In genomic region chr6:41278699-41279405, GRCh38 we compare ENCODE assay signal across 8 cellular contexts. TPM values are rescaled to one million over a fixed set of nuclear protein-coding genes. Genes with fewer than 3 reads are reported as not detected.
DNase-seq lines count a peak whose midpoint lies in the region; ATAC-seq and TF ChIP-seq lines count a peak whose summit lies in the region.

No MANE protein-coding gene starts in this region.

- no peaks in the 10 kb centered on the region for H3K79me2 ChIP-seq in SK-N-SH (ENCODE audit: insufficient read depth)

- H3K9ac ChIP-seq in SK-N-SH: no peak overlapping the region

- H3K9me3 ChIP-seq in SK-N-SH: no peaks in the 10 kb centered on the region

- CTCF ChIA-PET in SK-N-SH (lab: Yijun Ruan, JAX): interaction anchor here (0.6 to 2.0 kb wide), 11 partner anchors 9 to 89 kb away, joined by 3 to 5 read pairs (median 3); no protein-coding TSS in a partner anchor
- CTCF ChIA-PET in activated naive CD4-positive, alpha-beta T cell treated with anti-CD3 and anti-CD28 coated beads, Interleukin-2, amount 10 ng/mL, durations not matched to agents 7 days and 5 days (lab: Charles Lee): interaction anchor here (0.7 to 3.4 kb wide), 11 partner anchors 9 to 187 kb away, joined by 3 to 21 read pairs (median 4); partner anchors contain the start of gene TREML2

- H3K4me3 Mint-ChIP-seq in activated naive CD4-positive, alpha-beta T cell treated with anti-CD3 and anti-CD28 coated beads, Interleukin-2, amount 10 ng/mL, durations not matched to agents 7 days and 5 days: no peak overlapping the region

- TF ChIP-seq CTCF in SK-N-SH (IDR thresholded peaks at IDR 0.05): peak; percentile 50

- peak; percentile 43 for TF ChIP-seq RAD21 in SK-N-SH (IDR thresholded peaks at IDR 0.05; ENCODE audit: low read length)

- H3K27me3 Mint-ChIP-seq in activated naive CD4-positive, alpha-beta T cell treated with anti-CD3 and anti-CD28 coated beads, Interleukin-2, amount 10 ng/mL, durations not matched to agents 7 days and 5 days: peaks cover 54% of the 10 kb centered on the region

- no peaks in the 10 kb centered on the region; a peak in 1 of 4 replicates for H3K4me1 ChIP-seq in SK-N-SH (ENCODE audit: control insufficient read depth in 1 of 2, insufficient read depth in 2 of 2, low read depth in 1 of 2, low read length in 1 of 2)

- no peak overlapping the region for H3K4me3 ChIP-seq in SK-N-SH (ENCODE audit: low read depth in 2 of 2, low read length in 1 of 2)

- no peaks in the 10 kb centered on the region for H3F3A ChIP-seq in SK-N-SH (replicated peaks; ENCODE audit: insufficient read depth)

- H3K36me3 Mint-ChIP-seq in activated naive CD4-positive, alpha-beta T cell treated with anti-CD3 and anti-CD28 coated beads, Interleukin-2, amount 10 ng/mL, durations not matched to agents 7 days and 5 days: no peaks in the 10 kb centered on the region

- WGBS in SK-N-SH (ENCODE audit: low lambda C conversion rate): 19% methylated on average over 10 of the region's 10 CpGs

- no peak overlapping the region for H2AFZ ChIP-seq in SK-N-SH (ENCODE audit: low read depth)

- peaks cover 3% of the 10 kb centered on the region for H3K9me3 Mint-ChIP-seq in activated naive CD4-positive, alpha-beta T cell treated with anti-CD3 and anti-CD28 coated beads, Interleukin-2, amount 10 ng/mL, durations not matched to agents 7 days and 5 days

- H3K27me3 ChIP-seq in SK-N-SH (ENCODE audit: insufficient read depth): peaks cover 5% of the 10 kb centered on the region; the same call in 1 of the 2 replicates

- H3K36me3 ChIP-seq in SK-N-SH (replicated peaks in 1 of 2; ENCODE audit: control insufficient read depth in 1 of 2, insufficient read depth in 2 of 2, low read length in 1 of 2): no peaks in the 10 kb centered on the region

- POLR2A ChIA-PET in SK-N-SH (lab: Yijun Ruan, JAX): interaction anchor here (0.6 kb wide), 1 partner anchor 533 kb away, joined by 4 read pairs; no protein-coding TSS in a partner anchor

- no peaks in the 10 kb centered on the region for H3K9me2 ChIP-seq in SK-N-SH

- no peak overlapping the region for H3K27ac Mint-ChIP-seq in activated naive CD4-positive, alpha-beta T cell treated with anti-CD3 and anti-CD28 coated beads, Interleukin-2, amount 10 ng/mL, durations not matched to agents 7 days and 5 days

- no peaks in the 10 kb centered on the region for H4K20me1 ChIP-seq in SK-N-SH (ENCODE audit: insufficient read depth)

- peak; percentile 93 for DNase-seq in ELF-1 (ENCODE audit: low read depth, low spot score)
- peak; percentile 87 for DNase-seq in MV-4-11 (lab: John Stamatoyannopoulos, UW)
- DNase-seq in SK-N-SH: peak; percentile 64
- DNase-seq in activated naive CD4-positive, alpha-beta T cell treated with anti-CD3 and anti-CD28 coated beads, Interleukin-2, amount 10 ng/mL, durations not matched to agents 7 days and 5 days: peak; percentile 81
- DNase-seq in iPS-NIHi11 (ENCODE audit: low spot score): peak; percentile 80
- DNase-seq in stimulated activated CD4-positive, alpha-beta T cell treated with anti-CD3 and anti-CD28 coated beads, Interleukin-2, amount 100 ng/mL, for 4 hours (ENCODE audit: low read depth): peak; percentile 68
- no peak for DNase-seq in dedifferentiated amniotic fluid mesenchymal stem cell (ENCODE audit: extremely low spot score)

- peaks cover 10% of the 10 kb centered on the region for H3K4me1 Mint-ChIP-seq in activated naive CD4-positive, alpha-beta T cell treated with anti-CD3 and anti-CD28 coated beads, Interleukin-2, amount 10 ng/mL, durations not matched to agents 7 days and 5 days

- no peak for ATAC-seq in GM21737 (IDR thresholded peaks at IDR 0.05; ENCODE audit: unreplicated experiment)

- TF ChIP-seq EP300 in SK-N-SH (IDR thresholded peaks at IDR 0.05; ENCODE audit: borderline replicate concordance in 1 of 2, low read depth in 1 of 2, low read length in 1 of 2): no peak

- no peak overlapping the region for H3K4me2 ChIP-seq in SK-N-SH

- no peak overlapping the region for H3K27ac ChIP-seq in SK-N-SH (ENCODE audit: low read depth in 2 of 2, low read length in 1 of 2)

TF ChIP-seq in SK-N-SH, 30 proteins besides CTCF, POLR2A, EP300 and RAD21:
- TF ChIP-seq FOSL2 (IDR thresholded peaks at IDR 0.05; ENCODE audit: borderline replicate concordance, low read depth): no peak
- no peak for TF ChIP-seq GATA2 (CRISPR knock-in tag; IDR thresholded peaks at IDR 0.05)
- no peak for TF ChIP-seq IRF3 (IDR thresholded peaks at IDR 0.05; ENCODE audit: low read depth, low read length)
- peak; percentile 19 for TF ChIP-seq CHD2 (IDR thresholded peaks at IDR 0.05; ENCODE audit: low read length, partially characterized antibody)
- TF ChIP-seq EZH2phosphoT487 (IDR thresholded peaks at IDR 0.05; ENCODE audit: borderline replicate concordance, low read depth): no peak
- TF ChIP-seq GABPA (IDR thresholded peaks at IDR 0.05; ENCODE audit: low read depth): no peak
- TF ChIP-seq NRF1 (IDR thresholded peaks at IDR 0.05; ENCODE audit: low read depth, low read length): no peak
- TF ChIP-seq USF2 (IDR thresholded peaks at IDR 0.05; ENCODE audit: borderline replicate concordance, low read depth, low read length): no peak
- TF ChIP-seq USF1 (IDR thresholded peaks at IDR 0.05; ENCODE audit: borderline replicate concordance, low read depth): no peak
- no peak for TF ChIP-seq RFX5 (IDR thresholded peaks at IDR 0.05; ENCODE audit: low read length)
- TF ChIP-seq YY1 (IDR thresholded peaks at IDR 0.05; ENCODE audit: low read depth): no peak
- peak; percentile 91 for TF ChIP-seq NFIC (IDR thresholded peaks at IDR 0.05; ENCODE audit: borderline replicate concordance)
- TF ChIP-seq SMC3 (IDR thresholded peaks at IDR 0.05; ENCODE audit: low read depth, low read length): peak; percentile 19; the same call in 1 of the 2 replicates
- no peak for TF ChIP-seq MEF2A (IDR thresholded peaks at IDR 0.05; ENCODE audit: borderline replicate concordance, low read depth)

RNA-seq across cellular contexts. Expression of gene TREM1, which starts 7.6 kb away (rescaled TPM):
- not detected in 2 replicates for polyA plus RNA-seq in SK-N-SH (2012; rRNA removed)
- polyA plus RNA-seq in SK-N-SH (2012; cell fraction: cytosol; rRNA removed): not detected in 2 replicates
- not detected in 2 replicates for polyA plus RNA-seq in SK-N-SH (2012; cell fraction: nucleus; rRNA removed)

RNA-seq across cellular contexts. Expression of gene TREML4, which starts 50.7 kb away (rescaled TPM):
- not detected in 2 replicates for polyA plus RNA-seq in SK-N-SH (2012; rRNA removed)
- not detected in 2 replicates for polyA plus RNA-seq in SK-N-SH (2012; cell fraction: cytosol; rRNA removed)
- not detected in 2 replicates for polyA plus RNA-seq in SK-N-SH (2012; cell fraction: nucleus; rRNA removed)

RNA-seq across cellular contexts. Expression of gene NCR2, which starts 56.6 kb away (rescaled TPM):
- polyA plus RNA-seq in SK-N-SH (2012; rRNA removed): not detected in 2 replicates
- not detected in 2 replicates for polyA plus RNA-seq in SK-N-SH (2012; cell fraction: cytosol; rRNA removed)
- not detected in 2 replicates for polyA plus RNA-seq in SK-N-SH (2012; cell fraction: nucleus; rRNA removed)
